Comparison of ENCODE assay signal across 1 cellular context in genomic region chr12:66169221-66170170, GRCh38.
A peak's percentile ranks its signal among the peaks of the same experiment; 100 is the strongest.
TF ChIP-seq lines count a peak whose summit lies in the region.

A gene with protein sequence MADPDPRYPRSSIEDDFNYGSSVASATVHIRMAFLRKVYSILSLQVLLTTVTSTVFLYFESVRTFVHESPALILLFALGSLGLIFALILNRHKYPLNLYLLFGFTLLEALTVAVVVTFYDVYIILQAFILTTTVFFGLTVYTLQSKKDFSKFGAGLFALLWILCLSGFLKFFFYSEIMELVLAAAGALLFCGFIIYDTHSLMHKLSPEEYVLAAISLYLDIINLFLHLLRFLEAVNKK (minus strand): TSS chr12:66169996. CDS start chr12:66169951, 45 bp downstream.

TF ChIP-seq in HepG2, 621 proteins besides CTCF, POLR2A, EP300 and RAD21 (continued from another document and continues in another):
- TF ChIP-seq PHF21A (CRISPR knock-in tag; IDR thresholded peaks at IDR 0.05), result peak; percentile 67
- peak; percentile 57 for TF ChIP-seq ZNF317 (CRISPR knock-in tag; IDR thresholded peaks at IDR 0.05)
- TF ChIP-seq, protein P1, sequence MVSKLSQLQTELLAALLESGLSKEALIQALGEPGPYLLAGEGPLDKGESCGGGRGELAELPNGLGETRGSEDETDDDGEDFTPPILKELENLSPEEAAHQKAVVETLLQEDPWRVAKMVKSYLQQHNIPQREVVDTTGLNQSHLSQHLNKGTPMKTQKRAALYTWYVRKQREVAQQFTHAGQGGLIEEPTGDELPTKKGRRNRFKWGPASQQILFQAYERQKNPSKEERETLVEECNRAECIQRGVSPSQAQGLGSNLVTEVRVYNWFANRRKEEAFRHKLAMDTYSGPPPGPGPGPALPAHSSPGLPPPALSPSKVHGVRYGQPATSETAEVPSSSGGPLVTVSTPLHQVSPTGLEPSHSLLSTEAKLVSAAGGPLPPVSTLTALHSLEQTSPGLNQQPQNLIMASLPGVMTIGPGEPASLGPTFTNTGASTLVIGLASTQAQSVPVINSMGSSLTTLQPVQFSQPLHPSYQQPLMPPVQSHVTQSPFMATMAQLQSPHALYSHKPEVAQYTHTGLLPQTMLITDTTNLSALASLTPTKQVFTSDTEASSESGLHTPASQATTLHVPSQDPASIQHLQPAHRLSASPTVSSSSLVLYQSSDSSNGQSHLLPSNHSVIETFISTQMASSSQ (IDR thresholded peaks at IDR 0.05; ENCODE audit: low read depth), result peak; percentile 41; the same call in 1 of the 2 replicates
- TF ChIP-seq, protein P1 (CRISPR knock-in tag; IDR thresholded peaks at IDR 0.05; ENCODE audit: borderline replicate concordance), result peak; percentile 78; the same call in 1 of the 2 replicates
- TF ChIP-seq IRX3 (CRISPR knock-in tag; IDR thresholded peaks at IDR 0.05; ENCODE audit: borderline replicate concordance, low read depth), result no peak
- TF ChIP-seq BRD4 (CRISPR knock-in tag; IDR thresholded peaks at IDR 0.05), result peak; percentile 98
- TF ChIP-seq BATF2 (CRISPR knock-in tag; IDR thresholded peaks at IDR 0.05), result no peak
- TF ChIP-seq FOXK2 (IDR thresholded peaks at IDR 0.05), result no peak
- TF ChIP-seq NR1H2 (CRISPR knock-in tag; IDR thresholded peaks at IDR 0.05; ENCODE audit: borderline replicate concordance, low read depth), result no peak
- TF ChIP-seq ZNF101 (CRISPR knock-in tag; IDR thresholded peaks at IDR 0.05; ENCODE audit: borderline replicate concordance, low read depth), result peak; percentile 93; the same call in 1 of the 2 replicates
- peak; percentile 61 for TF ChIP-seq ZNF788 (CRISPR knock-in tag; IDR thresholded peaks at IDR 0.05; ENCODE audit: borderline replicate concordance)
- TF ChIP-seq SAP130 (CRISPR knock-in tag; IDR thresholded peaks at IDR 0.05; ENCODE audit: low read depth), result peak; percentile 76
- no peak for TF ChIP-seq ZNF800 (CRISPR knock-in tag; IDR thresholded peaks at IDR 0.05)
- TF ChIP-seq HNRNPH1 (optimal IDR thresholded peaks at IDR 0.05; ENCODE audit: low read depth, low read length), result no peak
- no peak for TF ChIP-seq GLI4 (CRISPR knock-in tag; IDR thresholded peaks at IDR 0.05; ENCODE audit: borderline replicate concordance)
- TF ChIP-seq ZZZ3 (CRISPR knock-in tag; IDR thresholded peaks at IDR 0.05; ENCODE audit: borderline replicate concordance), result peak; percentile 69; the same call in 1 of the 2 replicates
- 0 out of 2 replicates have a peak, but pooled peaks have one; percentile 14 for TF ChIP-seq MIER3 (CRISPR knock-in tag; IDR thresholded peaks at IDR 0.05; ENCODE audit: borderline replicate concordance)
- peak; percentile 35; the same call in 1 of the 2 replicates for TF ChIP-seq SRY (CRISPR knock-in tag; IDR thresholded peaks at IDR 0.05)
- TF ChIP-seq KLF16 (CRISPR knock-in tag; IDR thresholded peaks at IDR 0.05), result peak; percentile 61 to 77; a peak in 2 of 4 replicates
- TF ChIP-seq CCAR2 (optimal IDR thresholded peaks at IDR 0.05; ENCODE audit: low read depth, low read length), result no peak
- no peak for TF ChIP-seq HOMEZ (CRISPR knock-in tag; IDR thresholded peaks at IDR 0.05; ENCODE audit: low read depth)
- peak; percentile 85 for TF ChIP-seq IRF2 (CRISPR knock-in tag; IDR thresholded peaks at IDR 0.05)
- TF ChIP-seq TEAD2 (CRISPR knock-in tag; IDR thresholded peaks at IDR 0.05), result no peak
- TF ChIP-seq ZFP82 (CRISPR knock-in tag; IDR thresholded peaks at IDR 0.05; ENCODE audit: borderline replicate concordance), result no peak; the same call in 1 of the 2 replicates
- TF ChIP-seq ZNF235 (CRISPR knock-in tag; IDR thresholded peaks at IDR 0.05; ENCODE audit: borderline replicate concordance), result 0 out of 2 replicates have a peak, but pooled peaks have one; percentile 66
- TF ChIP-seq, protein P2, sequence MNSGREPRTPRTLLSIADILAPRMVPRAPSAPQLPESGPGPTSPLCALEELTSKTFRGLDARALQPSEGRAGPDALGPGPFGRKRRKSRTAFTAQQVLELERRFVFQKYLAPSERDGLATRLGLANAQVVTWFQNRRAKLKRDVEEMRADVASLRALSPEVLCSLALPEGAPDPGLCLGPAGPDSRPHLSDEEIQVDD (CRISPR knock-in tag; IDR thresholded peaks at IDR 0.05; ENCODE audit: borderline replicate concordance), result no peak
- TF ChIP-seq ZNF12 (CRISPR knock-in tag; IDR thresholded peaks at IDR 0.05), result peak; percentile 47; the same call in 1 of the 2 replicates
- TF ChIP-seq ZBTB26 (CRISPR knock-in tag; IDR thresholded peaks at IDR 0.05; ENCODE audit: borderline replicate concordance), result peak; percentile 36; the same call in 1 of the 2 replicates
- no peak; the same call in 1 of the 2 replicates for TF ChIP-seq ZNF75D (CRISPR knock-in tag; IDR thresholded peaks at IDR 0.05; ENCODE audit: borderline replicate concordance)
- TF ChIP-seq FOXA1 (IDR thresholded peaks at IDR 0.05), result no peak
- TF ChIP-seq FOXA1 (CRISPR knock-in tag; IDR thresholded peaks at IDR 0.05), result no peak
- no peak for TF ChIP-seq ZNF17 (CRISPR knock-in tag; IDR thresholded peaks at IDR 0.05)
- no peak for TF ChIP-seq SMARCE1 (IDR thresholded peaks at IDR 0.05; ENCODE audit: borderline replicate concordance)
- TF ChIP-seq ZMYM2 (CRISPR knock-in tag; IDR thresholded peaks at IDR 0.05), result peak; percentile 83
- peak; percentile 64 for TF ChIP-seq HDAC1 (CRISPR knock-in tag; IDR thresholded peaks at IDR 0.05)
- no peak for TF ChIP-seq MATR3 (CRISPR knock-in tag; IDR thresholded peaks at IDR 0.05)
- TF ChIP-seq HOXA7 (CRISPR knock-in tag; IDR thresholded peaks at IDR 0.05), result no peak
- peak; percentile 90 for TF ChIP-seq POGK (CRISPR knock-in tag; conservative IDR thresholded peaks at IDR 0.05)
- TF ChIP-seq, protein P3, sequence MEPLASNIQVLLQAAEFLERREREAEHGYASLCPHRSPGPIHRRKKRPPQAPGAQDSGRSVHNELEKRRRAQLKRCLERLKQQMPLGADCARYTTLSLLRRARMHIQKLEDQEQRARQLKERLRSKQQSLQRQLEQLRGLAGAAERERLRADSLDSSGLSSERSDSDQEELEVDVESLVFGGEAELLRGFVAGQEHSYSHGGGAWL (CRISPR knock-in tag; IDR thresholded peaks at IDR 0.05), result peak; percentile 21; the same call in 1 of the 2 replicates
- TF ChIP-seq TBX2 (CRISPR knock-in tag; IDR thresholded peaks at IDR 0.05; ENCODE audit: borderline replicate concordance), result peak; percentile 75
- TF ChIP-seq, protein P4, sequence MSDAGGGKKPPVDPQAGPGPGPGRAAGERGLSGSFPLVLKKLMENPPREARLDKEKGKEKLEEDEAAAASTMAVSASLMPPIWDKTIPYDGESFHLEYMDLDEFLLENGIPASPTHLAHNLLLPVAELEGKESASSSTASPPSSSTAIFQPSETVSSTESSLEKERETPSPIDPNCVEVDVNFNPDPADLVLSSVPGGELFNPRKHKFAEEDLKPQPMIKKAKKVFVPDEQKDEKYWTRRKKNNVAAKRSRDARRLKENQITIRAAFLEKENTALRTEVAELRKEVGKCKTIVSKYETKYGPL (CRISPR knock-in tag; IDR thresholded peaks at IDR 0.05), result peak; percentile 69; the same call in 1 of the 2 replicates
- TF ChIP-seq PPARG (CRISPR knock-in tag; conservative IDR thresholded peaks at IDR 0.05), result peak; percentile 25; the same call in 1 of the 2 replicates
- 0 out of 2 replicates have a peak, but pooled peaks have one; percentile 83 for TF ChIP-seq ZNF570 (CRISPR knock-in tag; IDR thresholded peaks at IDR 0.05; ENCODE audit: borderline replicate concordance)
- no peak for TF ChIP-seq CHCHD3 (CRISPR knock-in tag; IDR thresholded peaks at IDR 0.05)
- TF ChIP-seq ZBTB1 (CRISPR knock-in tag; IDR thresholded peaks at IDR 0.05; ENCODE audit: borderline replicate concordance), result no peak
- TF ChIP-seq KMT2B (CRISPR knock-in tag; IDR thresholded peaks at IDR 0.05), result peak; percentile 97
- TF ChIP-seq HOXD1 (CRISPR knock-in tag; IDR thresholded peaks at IDR 0.05), result peak; percentile 60; the same call in 1 of the 2 replicates
- TF ChIP-seq SALL2 (CRISPR knock-in tag; IDR thresholded peaks at IDR 0.05), result no peak; the same call in 1 of the 2 replicates
- TF ChIP-seq DNMT1 (CRISPR knock-in tag; IDR thresholded peaks at IDR 0.05), result no peak
- peak; percentile 90 for TF ChIP-seq ZNF430 (CRISPR knock-in tag; IDR thresholded peaks at IDR 0.05)
- no peak for TF ChIP-seq FOXO1 (CRISPR knock-in tag; IDR thresholded peaks at IDR 0.05)
- 0 out of 2 replicates have a peak, but pooled peaks have one; percentile 48 for TF ChIP-seq NCOA2 (CRISPR knock-in tag; IDR thresholded peaks at IDR 0.05)
- TF ChIP-seq, protein P5, sequence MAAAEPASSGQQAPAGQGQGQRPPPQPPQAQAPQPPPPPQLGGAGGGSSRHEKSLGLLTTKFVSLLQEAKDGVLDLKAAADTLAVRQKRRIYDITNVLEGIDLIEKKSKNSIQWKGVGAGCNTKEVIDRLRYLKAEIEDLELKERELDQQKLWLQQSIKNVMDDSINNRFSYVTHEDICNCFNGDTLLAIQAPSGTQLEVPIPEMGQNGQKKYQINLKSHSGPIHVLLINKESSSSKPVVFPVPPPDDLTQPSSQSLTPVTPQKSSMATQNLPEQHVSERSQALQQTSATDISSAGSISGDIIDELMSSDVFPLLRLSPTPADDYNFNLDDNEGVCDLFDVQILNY (CRISPR knock-in tag; conservative IDR thresholded peaks at IDR 0.05), result no peak
- TF ChIP-seq ZNF7 (CRISPR knock-in tag; IDR thresholded peaks at IDR 0.05), result no peak
- no peak for TF ChIP-seq ZNF550 (CRISPR knock-in tag; IDR thresholded peaks at IDR 0.05; ENCODE audit: borderline replicate concordance)
- TF ChIP-seq ARNT2 (CRISPR knock-in tag; IDR thresholded peaks at IDR 0.05; ENCODE audit: low read depth), result peak; percentile 77
- peak; percentile 91 for TF ChIP-seq YY1 (IDR thresholded peaks at IDR 0.05; ENCODE audit: insufficient read depth, insufficient replicate concordance, low read depth, low read length)
- TF ChIP-seq ZNF3 (CRISPR knock-in tag; IDR thresholded peaks at IDR 0.05), result no peak; the same call in 1 of the 2 replicates
- peak; percentile 77 for TF ChIP-seq ZBTB21 (CRISPR knock-in tag; IDR thresholded peaks at IDR 0.05)
- peak; percentile 78 for TF ChIP-seq NR2C2 (CRISPR knock-in tag; IDR thresholded peaks at IDR 0.05; ENCODE audit: borderline replicate concordance)
